Comparison of ENCODE assay signal across 5 cellular contexts in genomic region chr20:39045676-39046075, GRCh38.
"Had no signal": no experiment of that assay in that cellular context is flagged by ENCODE, and none has a peak within 500 bp of the region (broad histone marks: within the 10 kb centered on the region; RNA-seq: fewer than 3 reads in every experiment).

No MANE protein-coding gene starts in this region.

- ATAC-seq: GM23338, HepG2 had no signal

- H3K27me3 Mint-ChIP-seq: IgD-negative memory B cell had no signal

- H3K4me3 Mint-ChIP-seq: GM23338, H9, IgD-negative memory B cell had no signal

- H3K4me3 ChIP-seq: GM23338 had no signal

- DNase-seq: H9, HCEC 1CT had no signal

- H3K9me3 Mint-ChIP-seq: GM23338, H9, IgD-negative memory B cell had no signal

- H3K27ac Mint-ChIP-seq: GM23338, IgD-negative memory B cell had no signal
